Comparison of ENCODE assay signal across 10 cellular contexts in the genomic region with DNA sequence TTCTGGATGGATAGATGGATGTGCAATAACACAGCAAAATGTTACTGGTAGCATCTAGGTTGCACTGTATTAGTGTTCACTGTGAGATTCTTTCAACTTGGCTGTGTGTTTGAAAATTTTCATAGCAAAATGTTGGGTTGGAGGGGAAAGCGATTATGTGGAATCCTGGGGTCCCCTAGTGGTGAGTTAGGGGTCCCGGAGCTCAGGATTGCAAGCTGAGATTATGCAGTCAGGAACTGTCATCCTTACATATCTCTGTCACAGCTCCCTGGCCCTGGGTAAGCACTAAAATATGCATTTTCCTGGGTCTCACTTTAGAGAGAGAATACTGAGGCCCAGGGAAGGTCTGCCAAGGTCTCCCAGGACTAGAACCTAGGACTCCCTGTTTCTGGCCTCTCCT.
DNase-seq lines count a peak whose midpoint lies in the region; ATAC-seq and TF ChIP-seq lines count a peak whose summit lies in the region.
"Had no signal": no experiment of that assay in that cellular context is flagged by ENCODE, and none has a peak within 500 bp of the region (broad histone marks: within the 10 kb centered on the region; RNA-seq: fewer than 3 reads in every experiment).

No MANE protein-coding gene starts in this region.

- no TSS peak for BruUV-seq in HCT116 (replicated peaks; lab: Mats Ljungman, UMichigan)

- peaks cover 3% of the 10 kb centered on the region; the same call in 1 of the 2 replicates for H3K27me3 Mint-ChIP-seq in WTC11 (ENCODE audit: low read depth)
- H3K27me3 Mint-ChIP-seq in T-helper 2 cell treated with Interferon-gamma antibody and Interleukin-4, amounts not matched to agents 5 μg/mL and 100 μg/mL, for 36 hours (ENCODE audit: low read depth), result peaks cover 8% of the 10 kb centered on the region

- H3K4me3 ChIP-seq in HCT116 (replicated peaks in 1 of 2; ENCODE audit: low read depth in 1 of 2, low read length in 2 of 2) (no peak overlapping the region), lower lobe of right lung (no peak overlapping the region)

- no peaks in the 10 kb centered on the region for H3K9me2 ChIP-seq in HCT116 (ENCODE audit: insufficient read depth)

- peak overlapping the region; percentile 46 for H3K4me2 ChIP-seq in HCT116 (ENCODE audit: low read length)

- no peak for TF ChIP-seq POLR2A in HCT116 (IDR thresholded peaks at IDR 0.05; ENCODE audit: borderline replicate concordance, extremely low read depth, insufficient read depth, insufficient read length)

- H3K9me3 ChIP-seq in HCT116 (ENCODE audit: control insufficient read depth in 1 of 2, insufficient read depth in 1 of 2, low read depth in 1 of 2, low read length in 2 of 2) (no peaks in the 10 kb centered on the region), lower lobe of right lung (no peaks in the 10 kb centered on the region)

- H3K27ac Mint-ChIP-seq in WTC11, result no peak overlapping the region
- no peak overlapping the region for H3K27ac Mint-ChIP-seq in T-helper 2 cell treated with Interferon-gamma antibody and Interleukin-4, amounts not matched to agents 5 μg/mL and 100 μg/mL, for 36 hours

- CTCF ChIA-PET in HCT116 (lab: Charles Lee) (no interaction called here), WTC11 (lab: Charles Lee) (interaction anchor here (0.6 to 1.8 kb wide), 31 partner anchors 8 to 399 kb away, joined by 3 to 26 read pairs (median 4); a partner anchor contains a TSS)

- no peaks in the 10 kb centered on the region for H4K20me1 ChIP-seq in HCT116 (ENCODE audit: insufficient read depth)

- H3K36me3 Mint-ChIP-seq in WTC11, result no peaks in the 10 kb centered on the region
- no peaks in the 10 kb centered on the region for H3K36me3 Mint-ChIP-seq in T-helper 2 cell treated with Interferon-gamma antibody and Interleukin-4, amounts not matched to agents 5 μg/mL and 100 μg/mL, for 36 hours (ENCODE audit: low read depth)
- H3K36me3 Mint-ChIP-seq: IgD-negative memory B cell, immature natural killer cell had no signal

- TF ChIP-seq RAD21 in HCT116 (IDR thresholded peaks at IDR 0.05; ENCODE audit: low read depth), result peak; percentile 57

- TF ChIP-seq CTCF in HCT116 (IDR thresholded peaks at IDR 0.05 in 2 of 3, conservative IDR thresholded peaks at IDR 0.05 in 1 of 3; ENCODE audit: borderline replicate concordance in 1 of 3, insufficient read depth in 1 of 3, low read depth in 2 of 3, low read length in 2 of 3) (peak; percentile 41 to 52 (median 49); a peak in 5 of 6 replicates), WTC11 (IDR thresholded peaks at IDR 0.05) (peak; percentile 53), lower lobe of right lung (IDR thresholded peaks at IDR 0.05) (peak; percentile 17)

- H2AFZ ChIP-seq in HCT116 (ENCODE audit: low read depth, low read length, poor library complexity, severe bottlenecking), result no peak overlapping the region

- intact Hi-C loops in HCT116 (cut with micrococcal nuclease) (no loop called here), lower lobe of right lung (cut with DNase I) (no loop called here)

- H3K9me3 Mint-ChIP-seq in WTC11, result no peaks in the 10 kb centered on the region
- no peaks in the 10 kb centered on the region for H3K9me3 Mint-ChIP-seq in T-helper 2 cell treated with Interferon-gamma antibody and Interleukin-4, amounts not matched to agents 5 μg/mL and 100 μg/mL, for 36 hours
- H3K9me3 Mint-ChIP-seq: immature natural killer cell had no signal

- H3K27me3 ChIP-seq in HCT116 (ENCODE audit: insufficient read depth, low read length) (no peaks in the 10 kb centered on the region), lower lobe of right lung (ENCODE audit: low read depth) (no peaks in the 10 kb centered on the region)

- H3K79me2 ChIP-seq in HCT116 (ENCODE audit: insufficient read depth, low read length), result no peaks in the 10 kb centered on the region

- POLR2A ChIA-PET in HCT116 (lab: Charles Lee) (no interaction called here), WTC11 (lab: Charles Lee) (no interaction called here)

- H3K4me1 Mint-ChIP-seq in WTC11, result peaks cover 4% of the 10 kb centered on the region; the same call in 1 of the 2 replicates
- H3K4me1 Mint-ChIP-seq in T-helper 2 cell treated with Interferon-gamma antibody and Interleukin-4, amounts not matched to agents 5 μg/mL and 100 μg/mL, for 36 hours (ENCODE audit: low read depth), result peaks cover 20% of the 10 kb centered on the region
- H3K4me1 Mint-ChIP-seq: IgD-negative memory B cell, immature natural killer cell had no signal

- RAD21 ChIA-PET in HCT116 (lab: Charles Lee; ENCODE audit: low non-redundant PET in 1 of 2, low total read pairs in 2 of 2, uncharacterized antibody in 2 of 2, unreplicated experiment in 2 of 2), result interaction anchor here (0.5 to 1.0 kb wide), 3 partner anchors 19 to 235 kb away, joined by 3 to 4 read pairs (median 3); a partner anchor contains a TSS

- H3K9ac ChIP-seq in HCT116 (ENCODE audit: low read length), result no peak overlapping the region

- H3K36me3 ChIP-seq in HCT116 (ENCODE audit: control insufficient read depth in 1 of 2, insufficient read depth in 2 of 2, low read length in 2 of 2), result no peaks in the 10 kb centered on the region
- H3K36me3 ChIP-seq in lower lobe of right lung, result no peaks in the 10 kb centered on the region

- H3K27ac ChIP-seq in HCT116 (ENCODE audit: low read depth, low read length) (peak overlapping the region; percentile 77), lower lobe of right lung (peak overlapping the region; percentile 64)

- ATAC-seq in HCT116 (peak; percentile 41; the same call in 1 of the 2 replicates), WTC11 (peak; percentile 73), lower lobe of right lung (no peak)

- DNase-seq in COLO668 (lab: John Stamatoyannopoulos, UW; ENCODE audit: unreplicated experiment), result peak; percentile 48
- DNase-seq in HCT116 (ENCODE audit: low read depth, low spot score), result no peak
- no peak for DNase-seq in WTC11 (ENCODE audit: low spot score)
- DNase-seq in lower lobe of right lung, result no peak
- no peak for DNase-seq in iPS-NIHi7 (ENCODE audit: extremely low spot score)
- DNase-seq in HuH-7.5 (ENCODE audit: low spot score), result no peak
- no peak for DNase-seq in T-helper 2 cell treated with Interferon-gamma antibody and Interleukin-4, amounts not matched to agents 5 μg/mL and 100 μg/mL, for 36 hours (ENCODE audit: low spot score)
- DNase-seq: immature natural killer cell; stimulated activated naive CD4-positive, alpha-beta T cell had no signal

- H3K4me3 Mint-ChIP-seq in WTC11, result no peak overlapping the region
- H3K4me3 Mint-ChIP-seq in T-helper 2 cell treated with Interferon-gamma antibody and Interleukin-4, amounts not matched to agents 5 μg/mL and 100 μg/mL, for 36 hours, result no peak overlapping the region
- H3K4me3 Mint-ChIP-seq: IgD-negative memory B cell, immature natural killer cell had no signal

- H3K4me1 ChIP-seq in HCT116 (ENCODE audit: control insufficient read depth in 1 of 2, insufficient read depth in 2 of 2, low read length in 2 of 2) (peaks cover 53 to 66% of the 10 kb centered on the region in 2 experiments), lower lobe of right lung (peaks cover 39% of the 10 kb centered on the region)

TF ChIP-seq in HCT116, 20 proteins besides CTCF, POLR2A, EP300 and RAD21 (continues in another document):
- TF ChIP-seq, protein P1, sequence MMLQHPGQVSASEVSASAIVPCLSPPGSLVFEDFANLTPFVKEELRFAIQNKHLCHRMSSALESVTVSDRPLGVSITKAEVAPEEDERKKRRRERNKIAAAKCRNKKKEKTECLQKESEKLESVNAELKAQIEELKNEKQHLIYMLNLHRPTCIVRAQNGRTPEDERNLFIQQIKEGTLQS (IDR thresholded peaks at IDR 0.05), result no peak
- TF ChIP-seq JUND (IDR thresholded peaks at IDR 0.05) (no peak), CBX3 (IDR thresholded peaks at IDR 0.05; ENCODE audit: low read depth) (no peak), ZNF274 (IDR thresholded peaks at IDR 0.05; ENCODE audit: low read depth, low read length) (no peak), ELF1 (IDR thresholded peaks at IDR 0.05; ENCODE audit: borderline replicate concordance, low read depth) (no peak), EGR1 (IDR thresholded peaks at IDR 0.05; ENCODE audit: low read depth) (no peak), EZH2phosphoT487 (IDR thresholded peaks at IDR 0.05; ENCODE audit: borderline replicate concordance) (no peak), SRF (IDR thresholded peaks at IDR 0.05; ENCODE audit: low read depth) (no peak), SP1 (IDR thresholded peaks at IDR 0.05; ENCODE audit: low read depth) (no peak), SIN3A (IDR thresholded peaks at IDR 0.05; ENCODE audit: low read depth) (no peak), FOSL1 (IDR thresholded peaks at IDR 0.05; ENCODE audit: low read depth) (no peak)

TF ChIP-seq in WTC11, 78 proteins besides CTCF, POLR2A, EP300 and RAD21:
- no peak for TF ChIP-seq SMAD3 (CRISPR knock-in tag; IDR thresholded peaks at IDR 0.05; ENCODE audit: borderline replicate concordance)
- TF ChIP-seq, protein P2, sequence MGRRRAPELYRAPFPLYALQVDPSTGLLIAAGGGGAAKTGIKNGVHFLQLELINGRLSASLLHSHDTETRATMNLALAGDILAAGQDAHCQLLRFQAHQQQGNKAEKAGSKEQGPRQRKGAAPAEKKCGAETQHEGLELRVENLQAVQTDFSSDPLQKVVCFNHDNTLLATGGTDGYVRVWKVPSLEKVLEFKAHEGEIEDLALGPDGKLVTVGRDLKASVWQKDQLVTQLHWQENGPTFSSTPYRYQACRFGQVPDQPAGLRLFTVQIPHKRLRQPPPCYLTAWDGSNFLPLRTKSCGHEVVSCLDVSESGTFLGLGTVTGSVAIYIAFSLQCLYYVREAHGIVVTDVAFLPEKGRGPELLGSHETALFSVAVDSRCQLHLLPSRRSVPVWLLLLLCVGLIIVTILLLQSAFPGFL (CRISPR knock-in tag; IDR thresholded peaks at IDR 0.05; ENCODE audit: borderline replicate concordance), result no peak
- TF ChIP-seq ETV6 (CRISPR knock-in tag; IDR thresholded peaks at IDR 0.05), result no peak

Comparison
In these comparisons a context has a peak if more than half of its experiments do, and no peak if none do; other contexts are left out.
1. ATAC-seq: peak in HCT116 (single experiment) and WTC11 (single experiment); none in lower lobe of right lung (0 of 2).
2. Peak in every context shown above with its lines, with median percentiles within 50 percentile points of each other: CTCF ChIP-seq.